In genomic region chr1:174469687-174470086, GRCh38 we compare ENCODE assay signal across 23 cellular contexts. TPM values are rescaled to one million over a fixed set of nuclear protein-coding genes. Genes with fewer than 3 reads are reported as not detected.
"Had no signal": no experiment of that assay in that cellular context is flagged by ENCODE, and none has a peak within 500 bp of the region (broad histone marks: within the 10 kb centered on the region; RNA-seq: fewer than 3 reads in every experiment).

No MANE protein-coding gene starts in this region.

- H3K4me3 ChIP-seq: spleen, upper lobe of right lung had no signal

- H3K4me1 ChIP-seq: spleen, upper lobe of right lung had no signal

- ATAC-seq: activated CD4-positive, CD25-positive, alpha-beta regulatory T cell treated with anti-CD3 and anti-CD28 coated beads, Interleukin-2, amount 50 U/mL, for 24 hours; activated CD8-positive, alpha-beta memory T cell treated with anti-CD3 and anti-CD28 coated beads, Interleukin-2, amount 10 ng/mL, durations not matched to agents 7 days and 5 days; activated CD8-positive, alpha-beta T cell treated with anti-CD3 and anti-CD28 coated beads for 36 hours; stimulated activated naive CD8-positive, alpha-beta T cell treated with anti-CD3 and anti-CD28 coated beads, Interleukin-15, Interleukin-2, amounts not matched to agents 100 U/mL and 50 U/mL, for 24 hours; upper lobe of right lung had no signal

- DNase-seq: activated CD4-positive, alpha-beta T cell treated with anti-CD3 and anti-CD28 coated beads, Interleukin-2, amount 10 ng/mL, durations not matched to agents 7 days and 5 days; activated CD8-positive, alpha-beta memory T cell treated with anti-CD3 and anti-CD28 coated beads, Interleukin-2, amount 10 ng/mL, durations not matched to agents 7 days and 5 days; activated CD8-positive, alpha-beta T cell treated with anti-CD3 and anti-CD28 coated beads for 36 hours; activated effector memory CD4-positive, alpha-beta T cell treated with anti-CD3 and anti-CD28 coated beads, Interleukin-2, amount 50 U/mL, for 16 hours; activated naive CD4-positive, alpha-beta T cell treated with anti-CD3 and anti-CD28 coated beads, Interleukin-2, amount 10 ng/mL, durations not matched to agents 7 days and 5 days; activated T-cell treated with anti-CD3 and anti-CD28 coated beads for 4 hours; amygdala; effector CD4-positive, alpha-beta T cell; foreskin melanocyte; hippocampal formation; mesenchymal stem cell; naive B cell; occipital lobe; spleen; stimulated activated CD4-positive, alpha-beta T cell treated with anti-CD3 and anti-CD28 coated beads, Interleukin-4, amount 100 ng/mL, for 24 hours; stimulated activated naive CD8-positive, alpha-beta T cell treated with anti-CD3 and anti-CD28 coated beads, Interleukin-15, Interleukin-2, amounts not matched to agents 100 U/mL and 50 U/mL, for 24 hours; upper lobe of right lung had no signal

- H3K27me3 ChIP-seq: spleen, upper lobe of right lung had no signal

- H3K27ac ChIP-seq: spleen, upper lobe of right lung, VCaP had no signal

- H3K36me3 ChIP-seq: upper lobe of right lung had no signal

- FAIRE-seq: bronchial epithelial cell, endometrium had no signal

- H3K9me3 ChIP-seq: spleen, upper lobe of right lung had no signal

RNA-seq across cellular contexts. Expression of gene GPR52, which starts 21.9 kb away (rescaled TPM):
- total RNA-seq: epithelial cell of proximal tubule had no signal
- polyA plus RNA-seq: fibroblast of lung had no signal
